Comparison of ENCODE assay signal across 19 cellular contexts in genomic region chr2:119059940-119060339, GRCh38.
DNase-seq lines count a peak whose midpoint lies in the region; ATAC-seq and TF ChIP-seq lines count a peak whose summit lies in the region.
"Had no signal": no experiment of that assay in that cellular context is flagged by ENCODE, and none has a peak within 500 bp of the region (broad histone marks: within the 10 kb centered on the region; RNA-seq: fewer than 3 reads in every experiment).

No MANE protein-coding gene starts in this region.

- DNase-seq in D341Med (ENCODE audit: low spot score) = peak; percentile 2
- peak; percentile 1 for DNase-seq in GM10248 (ENCODE audit: extremely low spot score)
- peak; percentile 47 for DNase-seq in posterior vena cava (ENCODE audit: low spot score)
- no peak for DNase-seq in stimulated activated CD4-positive, alpha-beta T cell treated with anti-CD3 and anti-CD28 coated beads, Interleukin-2, amount 100 ng/mL, for 48 hours
- DNase-seq: AML-193; Caco-2; Calu3; CD4-positive, alpha-beta T cell; CD8-positive, alpha-beta T cell; DMS 273 treated with DMSO at 0.1 percent for 48 hours; DMS153; DMS53; DMS79; DND-41; EL; GDM1 had no signal

- TF ChIP-seq CTCF in GM10248 (IDR thresholded peaks at IDR 0.05; ENCODE audit: control extremely low read depth, extremely low read depth, low read depth, missing control alignments) = no peak

- POLR2A ChIA-PET in GM10248 (lab: Yijun Ruan, JAX) = no interaction called here

- no peak for ATAC-seq in HG03097 (IDR thresholded peaks at IDR 0.05; ENCODE audit: low FRiP score, unreplicated experiment)
- ATAC-seq: A549; CD8-positive, alpha-beta T cell; GM12878 had no signal

- CTCF ChIA-PET in GM10248 (lab: Yijun Ruan, JAX) = no interaction called here

- intact Hi-C loops in posterior vena cava (cut with DNase I) = no loop called here

Comparison
In these comparisons a context has a peak if more than half of its experiments do, and no peak if none do; other contexts are left out.
1. DNase-seq: peak in D341Med (single experiment), GM10248 (single experiment) and posterior vena cava (single experiment); none in stimulated activated CD4-positive, alpha-beta T cell treated with anti-CD3 and anti-CD28 coated beads, Interleukin-2, amount 100 ng/mL, for 48 hours (0 of 2).